Comparison of ENCODE assay signal across 9 cellular contexts in the genomic region with DNA sequence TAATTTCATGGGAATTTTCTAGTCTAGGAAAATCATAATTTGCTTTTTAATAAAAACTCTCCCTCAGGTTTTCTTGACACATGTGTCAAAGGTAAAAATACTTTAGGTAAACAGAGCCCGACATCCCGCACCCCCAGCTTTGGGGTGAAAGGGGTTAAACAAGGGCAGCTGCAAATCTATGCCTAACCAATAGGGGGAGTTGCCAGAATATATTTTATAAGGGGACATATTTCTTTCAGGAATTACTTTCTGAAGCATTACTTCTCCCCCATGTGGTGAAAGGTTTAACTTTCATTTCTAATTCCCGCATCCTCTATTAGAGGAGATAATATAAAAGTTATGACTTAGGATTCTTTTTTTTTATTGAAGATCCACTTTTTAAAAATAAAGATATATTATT. TPM values are rescaled to one million over a fixed set of nuclear protein-coding genes. Genes with fewer than 3 reads are reported as not detected.
A peak's percentile ranks its signal among the peaks of the same experiment; 100 is the strongest.
DNase-seq lines count a peak whose midpoint lies in the region; ATAC-seq, FAIRE-seq and TF ChIP-seq lines count a peak whose summit lies in the region.
"Had no signal": no experiment of that assay in that cellular context is flagged by ENCODE, and none has a peak within 500 bp of the region (broad histone marks: within the 10 kb centered on the region; RNA-seq: fewer than 3 reads in every experiment).

No MANE protein-coding gene starts in this region.

- H3K36me3 Mint-ChIP-seq in activated CD8-positive, alpha-beta T cell treated with anti-CD3 and anti-CD28 coated beads for 36 hours (ENCODE audit: low read depth) = no peaks in the 10 kb centered on the region
- no peaks in the 10 kb centered on the region for H3K36me3 Mint-ChIP-seq in activated CD8-positive, alpha-beta T cell treated with anti-CD3 and anti-CD28 coated beads, Interleukin-2, amount 10 ng/mL, durations not matched to agents 7 days and 5 days (ENCODE audit: low read depth)

- no peaks in the 10 kb centered on the region for H4K20me1 ChIP-seq in H1 (replicated peaks in 1 of 2; ENCODE audit: control insufficient read depth in 1 of 2, insufficient read depth in 2 of 2, low read length in 2 of 2)

- no peaks in the 10 kb centered on the region for H3K79me1 ChIP-seq in H1 (ENCODE audit: low read depth, low read length)

- no peak overlapping the region for H2BK15ac ChIP-seq in H1 (ENCODE audit: low read length)

- no peak overlapping the region for H3K4me3 ChIP-seq in H1 (ENCODE audit: extremely low read depth in 1 of 4, insufficient read depth in 2 of 4, low read depth in 3 of 4, low read length in 4 of 4)
- H3K4me3 ChIP-seq in pancreas = no peak overlapping the region
- H3K4me3 ChIP-seq: skin epidermis had no signal

- no peak overlapping the region for H3K4me2 ChIP-seq in H1 (ENCODE audit: insufficient read depth in 1 of 2, low read depth in 2 of 2, low read length in 2 of 2)

- no peak overlapping the region for H2BK20ac ChIP-seq in H1 (ENCODE audit: low read length)

- no peaks in the 10 kb centered on the region for H3K27me3 ChIP-seq in H1 (replicated peaks in 1 of 4; ENCODE audit: control insufficient read depth in 3 of 4, extremely low read depth in 1 of 4, insufficient read depth in 3 of 4, low read length in 3 of 4)
- H3K27me3 ChIP-seq in pancreas = peaks cover 0 to 18% (median 3%) of the 10 kb centered on the region in 4 donors

- no peaks in the 10 kb centered on the region for H3K23me2 ChIP-seq in H1 (ENCODE audit: low read depth, low read length)

- no peak overlapping the region for H3K4me3 Mint-ChIP-seq in activated CD8-positive, alpha-beta T cell treated with anti-CD3 and anti-CD28 coated beads for 36 hours
- H3K4me3 Mint-ChIP-seq in activated CD8-positive, alpha-beta T cell treated with anti-CD3 and anti-CD28 coated beads, Interleukin-2, amount 10 ng/mL, durations not matched to agents 7 days and 5 days = no peak overlapping the region

- H3K23ac ChIP-seq in H1 (ENCODE audit: insufficient read length) = no peak overlapping the region

- no peak for TF ChIP-seq EP300 in H1 (IDR thresholded peaks at IDR 0.05; ENCODE audit: borderline replicate concordance in 1 of 2, low read depth in 2 of 2, low read length in 2 of 2)

- no peak overlapping the region for H2AFZ ChIP-seq in H1 (ENCODE audit: low read length)

- no peak overlapping the region for H3K27ac ChIP-seq in H1 (ENCODE audit: low read depth, low read length)
- no peak overlapping the region for H3K27ac ChIP-seq in pancreas
- H3K27ac ChIP-seq: skin epidermis had no signal

- H3K4me1 ChIP-seq in H1 (replicated peaks in 1 of 4; ENCODE audit: control insufficient read depth in 3 of 4, insufficient read depth in 4 of 4, low read length in 3 of 4) (no peaks in the 10 kb centered on the region), pancreas (no peaks in the 10 kb centered on the region)

- no peaks in the 10 kb centered on the region for H3K4me1 Mint-ChIP-seq in activated CD8-positive, alpha-beta T cell treated with anti-CD3 and anti-CD28 coated beads for 36 hours (ENCODE audit: low read depth)
- H3K4me1 Mint-ChIP-seq in activated CD8-positive, alpha-beta T cell treated with anti-CD3 and anti-CD28 coated beads, Interleukin-2, amount 10 ng/mL, durations not matched to agents 7 days and 5 days (ENCODE audit: low read depth) = peaks cover 14% of the 10 kb centered on the region

- H3K9me3 ChIP-seq in H1 (ENCODE audit: insufficient read depth in 2 of 2, low read depth in 1 of 2, low read length in 1 of 2) = peaks cover 3 to 4% of the 10 kb centered on the region in 2 experiments; a peak in 1 of 4 replicates
- no peaks in the 10 kb centered on the region for H3K9me3 ChIP-seq in pancreas

- peak; percentile 10 for DNase-seq in activated CD8-positive, alpha-beta T cell treated with anti-CD3 and anti-CD28 coated beads for 36 hours
- DNase-seq in activated CD8-positive, alpha-beta T cell treated with anti-CD3 and anti-CD28 coated beads, Interleukin-2, amount 10 ng/mL, durations not matched to agents 7 days and 5 days = no peak
- DNase-seq in NAMALWA (ENCODE audit: low spot score) (peak; percentile 56), H1 (ENCODE audit: low read depth in 1 of 2, low spot score in 2 of 2) (no peak), pancreas (no peak), D341Med (ENCODE audit: low spot score) (no peak), NCI-H2196 (lab: John Stamatoyannopoulos, UW; ENCODE audit: unreplicated experiment) (no peak)

- no peaks in the 10 kb centered on the region for H3K27me3 Mint-ChIP-seq in activated CD8-positive, alpha-beta T cell treated with anti-CD3 and anti-CD28 coated beads for 36 hours
- peaks cover 5% of the 10 kb centered on the region for H3K27me3 Mint-ChIP-seq in activated CD8-positive, alpha-beta T cell treated with anti-CD3 and anti-CD28 coated beads, Interleukin-2, amount 10 ng/mL, durations not matched to agents 7 days and 5 days (ENCODE audit: low read depth)

- H3K14ac ChIP-seq in H1 (ENCODE audit: insufficient read length) = no peak overlapping the region

- no peaks in the 10 kb centered on the region for H3K79me2 ChIP-seq in H1 (ENCODE audit: control insufficient read depth in 1 of 2, insufficient read depth in 2 of 2, low read length in 2 of 2)

- H2BK12ac ChIP-seq in H1 (ENCODE audit: low read depth, low read length) = no peak overlapping the region

- H3K9ac ChIP-seq in H1 (replicated peaks in 1 of 4; ENCODE audit: extremely low read depth in 1 of 4, low read depth in 3 of 4, low read length in 3 of 4) = no peak overlapping the region

- CTCF ChIA-PET in activated CD8-positive, alpha-beta T cell treated with anti-CD3 and anti-CD28 coated beads for 36 hours (lab: Charles Lee) = interaction anchor here (1.3 to 2.4 kb wide), 6 partner anchors 14 to 529 kb away, joined by 3 to 13 read pairs (median 6); no protein-coding TSS in a partner anchor
- CTCF ChIA-PET in activated CD8-positive, alpha-beta T cell treated with anti-CD3 and anti-CD28 coated beads, Interleukin-2, amount 10 ng/mL, durations not matched to agents 7 days and 5 days (lab: Charles Lee) = interaction anchor here (0.8 to 2.5 kb wide), 7 partner anchors 63 to 364 kb away, joined by 3 to 11 read pairs (median 3); no protein-coding TSS in a partner anchor
- CTCF ChIA-PET in H1 (lab: Charles Lee; ENCODE audit: partially characterized antibody) = interaction anchor here (0.7 to 1.0 kb wide), 2 partner anchors 91 to 619 kb away, joined by 3 read pairs; no protein-coding TSS in a partner anchor

- no peak overlapping the region for H4K8ac ChIP-seq in H1 (ENCODE audit: extremely low read depth, insufficient read depth, low read length)

- no peak overlapping the region for H2BK5ac ChIP-seq in H1 (ENCODE audit: low read depth, low read length)

- H3K36me3 ChIP-seq in H1 (ENCODE audit: control insufficient read depth in 2 of 4, insufficient read depth in 4 of 4, low read length in 3 of 4) (no peaks in the 10 kb centered on the region), pancreas (no peaks in the 10 kb centered on the region)

- H4K91ac ChIP-seq in H1 (replicated peaks; ENCODE audit: insufficient read length, low read length) = no peak overlapping the region

- TF ChIP-seq POLR2A in H1 (IDR thresholded peaks at IDR 0.05; ENCODE audit: control extremely low read depth in 1 of 2, low read depth in 2 of 2, low read length in 2 of 2) = no peak

- TF ChIP-seq CTCF in activated CD8-positive, alpha-beta T cell treated with anti-CD3 and anti-CD28 coated beads for 36 hours (IDR thresholded peaks at IDR 0.05) = peak; percentile 71
- TF ChIP-seq CTCF in H1 (IDR thresholded peaks at IDR 0.05; ENCODE audit: control extremely low read depth in 1 of 3, insufficient read depth in 1 of 3, low read depth in 1 of 3, low read length in 3 of 3) (peak in 2 of 3 experiments; percentile 20 to 50; a peak in 2 of 4 replicates), pancreas (IDR thresholded peaks at IDR 0.05) (peak in 1 of 4 donors; percentile 11)

- H4K5ac ChIP-seq in H1 (ENCODE audit: insufficient read length, low read depth, low read length) = no peak overlapping the region

- intact Hi-C loops in activated CD8-positive, alpha-beta T cell treated with anti-CD3 and anti-CD28 coated beads for 36 hours (cut with micrococcal nuclease) = loop anchor here (5.0 kb wide), 1 partner anchor 528 kb away; no protein-coding TSS in a partner anchor
- intact Hi-C loops in pancreas (cut with DNase I) = no loop called here

- no peak overlapping the region for H3K4ac ChIP-seq in H1 (replicated peaks; ENCODE audit: insufficient read length, low read depth, low read length)

- FAIRE-seq in H1 (lab: Jason Lieb, UNC) (peak; percentile 42), pancreas (lab: Jason Lieb, UNC) (peak; percentile 88)

- ATAC-seq in activated CD8-positive, alpha-beta T cell treated with anti-CD3 and anti-CD28 coated beads for 36 hours = no peak
- ATAC-seq in activated CD8-positive, alpha-beta T cell treated with anti-CD3 and anti-CD28 coated beads, Interleukin-2, amount 10 ng/mL, durations not matched to agents 7 days and 5 days = no peak
- ATAC-seq in pancreas (no peak), HG03442 (IDR thresholded peaks at IDR 0.05; ENCODE audit: unreplicated experiment) (no peak)

- no peak overlapping the region for H3K18ac ChIP-seq in H1 (ENCODE audit: extremely low read depth, low read length)

- no peaks in the 10 kb centered on the region for H3K9me3 Mint-ChIP-seq in activated CD8-positive, alpha-beta T cell treated with anti-CD3 and anti-CD28 coated beads for 36 hours
- H3K9me3 Mint-ChIP-seq in activated CD8-positive, alpha-beta T cell treated with anti-CD3 and anti-CD28 coated beads, Interleukin-2, amount 10 ng/mL, durations not matched to agents 7 days and 5 days (ENCODE audit: insufficient read depth) = peaks cover 5% of the 10 kb centered on the region

- H3K27ac Mint-ChIP-seq in activated CD8-positive, alpha-beta T cell treated with anti-CD3 and anti-CD28 coated beads for 36 hours = no peak overlapping the region
- H3K27ac Mint-ChIP-seq in activated CD8-positive, alpha-beta T cell treated with anti-CD3 and anti-CD28 coated beads, Interleukin-2, amount 10 ng/mL, durations not matched to agents 7 days and 5 days = no peak overlapping the region

- POLR2A ChIA-PET in activated CD8-positive, alpha-beta T cell treated with anti-CD3 and anti-CD28 coated beads for 36 hours (lab: Charles Lee) = no interaction called here
- POLR2A ChIA-PET in activated CD8-positive, alpha-beta T cell treated with anti-CD3 and anti-CD28 coated beads, Interleukin-2, amount 10 ng/mL, durations not matched to agents 7 days and 5 days (lab: Charles Lee) = no interaction called here
- POLR2A ChIA-PET in H1 (lab: Charles Lee; ENCODE audit: partially characterized antibody) = no interaction called here

- H2BK120ac ChIP-seq in H1 (replicated peaks; ENCODE audit: low read depth, low read length) = no peak overlapping the region

- WGBS in H1 (ENCODE audit: extremely low coverage in 1 of 2, insufficient coverage in 1 of 2, insufficient read length in 1 of 2, insufficient replicate concordance in 2 of 2, low coverage in 1 of 2, low lambda C conversion rate in 2 of 2, missing lambda C conversion rate in 1 of 2), 2 experiments = 53% methylated on average over 3 of the region's 3 CpGs; no CpG with 5 or more reads in 1 of the 2 experiments
- 36 to 52% methylated on average over 3 of the region's 3 CpGs for WGBS in pancreas, 2 donors

- H3K56ac ChIP-seq in H1 (replicated peaks; ENCODE audit: insufficient read length, low read depth, low read length) = no peak overlapping the region

- peak; percentile 1 to 31; a peak in 2 of 4 replicates for TF ChIP-seq RAD21 in H1 (IDR thresholded peaks at IDR 0.05 in 1 of 2, conservative IDR thresholded peaks at IDR 0.05 in 1 of 2; ENCODE audit: low read depth in 2 of 2, low read length in 2 of 2)

- H2AK5ac ChIP-seq in H1 (ENCODE audit: low read depth, low read length) = no peak overlapping the region

RNA-seq across cellular contexts. Expression of a gene that starts 53.9 kb away (rescaled TPM):
- total RNA-seq in activated CD8-positive, alpha-beta T cell treated with anti-CD3 and anti-CD28 coated beads for 36 hours = under 1 TPM in 1 of 2 experiments, not detected in 1; 0.20 TPM
- total RNA-seq in activated CD8-positive, alpha-beta T cell treated with anti-CD3 and anti-CD28 coated beads, Interleukin-2, amount 10 ng/mL, durations not matched to agents 7 days and 5 days = not detected
- total RNA-seq in H1 (2021; fragmentation: NEBNext Ultra II Directional; extraction: Animal tissue kit (Norgen Biotek cat#: 25700)) = 41.4 and 46.2 TPM in 2 replicates
- 20.2 and 27.4 TPM in 2 replicates for polyA plus RNA-seq in H1 (2011; rRNA removed)
- polyA plus RNA-seq in H1 (2011; cell fraction: cytosol; rRNA removed) = 30.3 TPM
- polyA plus RNA-seq in H1 (2011; cell fraction: nucleus; rRNA removed) = 47.8 TPM
- 32.8 to 37.9 TPM (median 35.4 TPM) in 4 replicates for polyA plus RNA-seq in H1 (2012, experiment 1 of 2)
- polyA plus RNA-seq in H1 (2012, experiment 2 of 2) = 10.5 TPM
- 58.6 TPM for polyA plus RNA-seq in H1 (2013, experiment 1 of 2)
- 60.4 TPM for polyA plus RNA-seq in H1 (2013, experiment 2 of 2)
- polyA minus RNA-seq in H1 (2011; rRNA and poly(A)+ RNA removed) = 64.5 and 114 TPM in 2 replicates
- 15.9 TPM for polyA minus RNA-seq in H1 (2011; cell fraction: cytosol; rRNA and poly(A)+ RNA removed)
- polyA minus RNA-seq in H1 (2011; cell fraction: nucleus; rRNA and poly(A)+ RNA removed) = 61.3 TPM
- total RNA-seq in pancreas = 1 to 10 TPM in 3 of 6 donors, under 1 TPM in 3; 0.31 to 2.7 (median 1.1) TPM
- under 1 TPM; 0.38 to 0.54 TPM for polyA plus RNA-seq in pancreas

Comparison
In these comparisons a context has a peak if more than half of its experiments do, and no peak if none do; other contexts are left out.
1. DNase-seq: peak in activated CD8-positive, alpha-beta T cell treated with anti-CD3 and anti-CD28 coated beads for 36 hours (single experiment) and NAMALWA (single experiment); none in activated CD8-positive, alpha-beta T cell treated with anti-CD3 and anti-CD28 coated beads, Interleukin-2, amount 10 ng/mL, durations not matched to agents 7 days and 5 days (single experiment), H1 (0 of 2), pancreas (0 of 6), D341Med (single experiment) and NCI-H2196 (single experiment).
2. RNA of a gene that starts 53.9 kb away (total RNA-seq): 41.4 to 46.2 TPM in H1; 0.31 to 2.7 TPM in pancreas, 0.20 TPM in activated CD8-positive, alpha-beta T cell treated with anti-CD3 and anti-CD28 coated beads for 36 hours and not detected in activated CD8-positive, alpha-beta T cell treated with anti-CD3 and anti-CD28 coated beads, Interleukin-2, amount 10 ng/mL, durations not matched to agents 7 days and 5 days; every median in the first group is over 10 times any median in the second.